Comparison of ENCODE assay signal across 11 cellular contexts in the genomic region with DNA sequence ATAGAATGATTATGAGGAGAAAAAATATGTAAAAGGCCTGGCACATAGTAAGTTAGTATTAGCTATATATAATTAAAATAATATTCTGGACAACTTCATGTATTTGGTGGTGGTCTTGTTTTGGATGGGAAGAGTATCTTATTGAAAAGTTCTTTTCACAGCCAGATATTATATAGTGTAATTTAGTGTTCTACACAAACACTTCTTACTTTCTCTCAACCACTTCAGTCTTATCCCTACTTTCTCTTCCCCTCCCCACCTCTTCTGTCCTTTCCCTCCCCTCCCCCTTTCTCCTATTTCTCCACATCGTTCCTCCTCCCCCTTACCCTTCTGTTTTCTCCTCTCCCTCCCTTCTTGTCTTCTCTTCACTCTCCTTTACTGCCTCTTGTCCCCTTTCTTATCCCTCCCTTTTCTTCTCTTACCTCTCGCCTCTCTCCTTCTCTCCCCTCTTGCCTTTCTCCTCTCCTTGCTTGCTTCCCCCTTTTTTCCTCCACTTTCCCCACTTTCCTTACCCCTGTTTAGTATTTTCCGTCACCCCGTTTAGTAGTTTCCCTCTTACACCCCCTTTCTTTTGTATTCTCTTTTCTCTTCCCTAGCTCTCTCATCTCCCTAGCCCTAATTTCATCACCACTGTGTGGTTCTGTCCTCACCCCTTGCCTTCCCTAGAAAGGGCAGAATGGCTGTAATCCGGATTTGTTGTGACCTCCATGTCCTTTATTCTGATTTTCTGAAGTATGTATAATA.
DNase-seq lines count a peak whose midpoint lies in the region; ATAC-seq and TF ChIP-seq lines count a peak whose summit lies in the region.
"Had no signal": no experiment of that assay in that cellular context is flagged by ENCODE, and none has a peak within 500 bp of the region (broad histone marks: within the 10 kb centered on the region; RNA-seq: fewer than 3 reads in every experiment).

No MANE protein-coding gene starts in this region.

- DNase-seq in DND-41 = no peak
- peak; percentile 2 for DNase-seq in NCI-H69 (lab: John Stamatoyannopoulos, UW)
- DNase-seq in endodermal cell = no peak
- DNase-seq in natural killer cell = no peak
- no peak for DNase-seq in colonic mucosa
- no peak for DNase-seq in amygdala (lab: John Stamatoyannopoulos, UW)
- DNase-seq in activated naive CD4-positive, alpha-beta T cell treated with Interleukin-2 at 50 U/mL for 16 hours = no peak
- DNase-seq in activated CD8-positive, alpha-beta memory T cell treated with anti-CD3 and anti-CD28 coated beads, Interleukin-2, amount 50 U/mL, for 4 hours = no peak
- DNase-seq: activated CD4-positive, alpha-beta T cell treated with anti-CD3 and anti-CD28 coated beads, Interleukin-2, amount 50 U/mL, for 4 hours; effector CD8-positive, alpha-beta T cell had no signal

- H3K36me3 ChIP-seq in DND-41 (ENCODE audit: insufficient read depth, low read length) (peaks cover 34% of the 10 kb centered on the region), endodermal cell (ENCODE audit: control insufficient read depth, insufficient read depth, low read length) (peaks cover 33% of the 10 kb centered on the region), colonic mucosa (no peaks in the 10 kb centered on the region)

- peak overlapping the region in 1 of 2 experiments; percentile 65; a peak in 2 of 4 replicates for H3K4me3 ChIP-seq in DND-41 (ENCODE audit: low read depth in 1 of 2, low read length in 2 of 2)
- peak overlapping the region; percentile 46 for H3K4me3 ChIP-seq in endodermal cell (ENCODE audit: low read length)
- no peak overlapping the region for H3K4me3 ChIP-seq in colonic mucosa

- H3K4me1 ChIP-seq in DND-41 (ENCODE audit: insufficient read depth, low read length) = peaks cover 45% of the 10 kb centered on the region
- no peaks in the 10 kb centered on the region for H3K4me1 ChIP-seq in endodermal cell (ENCODE audit: control insufficient read depth, insufficient read depth, low read length)
- H3K4me1 ChIP-seq in colonic mucosa = peaks cover 5% of the 10 kb centered on the region
- H3K4me1 ChIP-seq: parathyroid adenoma had no signal

- H4K20me1 ChIP-seq in DND-41 (ENCODE audit: insufficient read depth, low read length) = no peaks in the 10 kb centered on the region

- H3K27me3 Mint-ChIP-seq in endodermal cell (ENCODE audit: insufficient read depth) (no peaks in the 10 kb centered on the region), natural killer cell (ENCODE audit: low read depth in 2 of 2) (no peaks in the 10 kb centered on the region)

- peak overlapping the region; percentile 48 for H3K4me3 Mint-ChIP-seq in endodermal cell
- no peak overlapping the region for H3K4me3 Mint-ChIP-seq in natural killer cell

- 0 out of 3 replicates have a peak, but pooled peaks have one; percentile 31 for ATAC-seq in DND-41 (ENCODE audit: insufficient read depth, low read depth)
- no peak for ATAC-seq in natural killer cell

- H3K4me1 Mint-ChIP-seq in endodermal cell (peaks cover 17% of the 10 kb centered on the region), natural killer cell (peaks cover 16 to 24% of the 10 kb centered on the region in 2 donors)

- no peaks in the 10 kb centered on the region for H3K9me3 Mint-ChIP-seq in endodermal cell
- H3K9me3 Mint-ChIP-seq in natural killer cell = no peaks in the 10 kb centered on the region

- TF ChIP-seq CTCF in DND-41 (IDR thresholded peaks at IDR 0.05; ENCODE audit: borderline replicate concordance, extremely low read depth, low read length, poor library complexity, severe bottlenecking) = no peak
- TF ChIP-seq CTCF in endodermal cell (conservative IDR thresholded peaks at IDR 0.05) = no peak
- TF ChIP-seq CTCF in natural killer cell (IDR thresholded peaks at IDR 0.05) = no peak
- no peak for TF ChIP-seq CTCF in colonic mucosa (IDR thresholded peaks at IDR 0.05)

- H3K9me3 ChIP-seq in DND-41 (ENCODE audit: insufficient read depth, low read length, severe bottlenecking) (no peaks in the 10 kb centered on the region), endodermal cell (ENCODE audit: control insufficient read depth, low read length) (no peaks in the 10 kb centered on the region), colonic mucosa (no peaks in the 10 kb centered on the region)

- peak overlapping the region; percentile 68 for H3K4me2 ChIP-seq in DND-41 (ENCODE audit: insufficient read depth, low read length)

- H3K27ac Mint-ChIP-seq in endodermal cell (peak overlapping the region; percentile 93), natural killer cell (peak overlapping the region; percentile 52 to 82)

- peak overlapping the region; percentile 45 for H3K9ac ChIP-seq in DND-41 (ENCODE audit: low read depth, low read length)
- H3K9ac ChIP-seq in endodermal cell (ENCODE audit: extremely low read depth, low read length, poor library complexity, severe bottlenecking) = peak overlapping the region; percentile 39
- no peak overlapping the region for H3K9ac ChIP-seq in colonic mucosa (ENCODE audit: low read depth in 2 of 2, low read length in 2 of 2)
- H3K9ac ChIP-seq: parathyroid adenoma had no signal

- WGBS in endodermal cell (ENCODE audit: insufficient coverage in 1 of 2, insufficient read length in 1 of 2), 2 experiments = 28 to 31% methylated on average over 4 to 5 of the region's 5 CpGs

- H3K27ac ChIP-seq in DND-41 (ENCODE audit: low read length) = peak overlapping the region; percentile 63
- H3K27ac ChIP-seq in endodermal cell (ENCODE audit: low read depth, low read length) = peak overlapping the region; percentile 54
- no peak overlapping the region for H3K27ac ChIP-seq in colonic mucosa
- H3K27ac ChIP-seq: parathyroid adenoma had no signal

- no peak overlapping the region for H2AFZ ChIP-seq in DND-41 (ENCODE audit: low read depth, low read length)
- H2AFZ ChIP-seq: parathyroid adenoma had no signal

- peaks cover 72% of the 10 kb centered on the region for H3K79me2 ChIP-seq in DND-41 (ENCODE audit: insufficient read depth, low read length)
- H3K79me2 ChIP-seq: parathyroid adenoma had no signal

- no peaks in the 10 kb centered on the region for H3K27me3 ChIP-seq in DND-41 (ENCODE audit: insufficient read depth, low read length, poor library complexity)
- H3K27me3 ChIP-seq in endodermal cell (ENCODE audit: control insufficient read depth, insufficient read depth, low read length, poor library complexity, severe bottlenecking) = no peaks in the 10 kb centered on the region
- no peaks in the 10 kb centered on the region for H3K27me3 ChIP-seq in colonic mucosa

- H3K36me3 Mint-ChIP-seq in endodermal cell (ENCODE audit: low read depth) = peaks cover 30% of the 10 kb centered on the region
- peaks cover 9% of the 10 kb centered on the region for H3K36me3 Mint-ChIP-seq in natural killer cell

- intact Hi-C loops in natural killer cell (cut with micrococcal nuclease) = loop anchor here (5.0 kb wide), 1 partner anchor 136 kb away; the partner anchor contains the start of gene FNDC3A
- intact Hi-C loops in colonic mucosa (cut with DNase I) = loop anchor here (5.0 kb wide), 1 partner anchor 141 kb away; no protein-coding TSS in a partner anchor

Comparison
In these comparisons a context has a peak if more than half of its experiments do, and no peak if none do; other contexts are left out.
1. H3K9ac ChIP-seq: peak in DND-41 (single experiment) and endodermal cell (single experiment); none in colonic mucosa (0 of 2).